ENCODE assay signal across 32 cellular contexts in the genomic region with DNA sequence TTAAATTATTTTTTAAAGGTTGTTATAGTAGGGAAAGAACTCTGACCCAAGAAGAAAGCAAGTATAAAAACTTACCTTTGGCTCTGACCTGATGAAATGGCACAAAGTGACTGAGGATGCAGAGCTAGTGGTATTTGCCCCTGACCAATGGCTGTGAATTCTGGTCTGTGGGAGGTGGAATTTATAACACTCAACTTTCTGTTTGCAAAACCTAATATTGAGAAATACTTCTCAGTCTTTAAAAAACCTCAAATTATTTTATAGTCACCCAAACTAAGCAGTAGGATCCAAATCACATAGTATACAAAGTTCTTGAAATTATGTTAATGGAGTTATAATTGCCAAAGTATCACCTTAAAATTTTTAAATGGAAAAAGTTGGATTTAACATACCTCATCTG. TPM values are rescaled to one million over a fixed set of nuclear protein-coding genes. Genes with fewer than 3 reads are reported as not detected.
"Had no signal": no experiment of that assay in that cellular context is flagged by ENCODE, and none has a peak within 500 bp of the region (broad histone marks: within the 10 kb centered on the region; RNA-seq: fewer than 3 reads in every experiment).

Gene EPYC, minus strand, starts transcription at position 101 of the 400 bp plus-strand sequence. CDS start 2,407 bp downstream, outside the sequence.

- FAIRE-seq: astrocyte, bronchial epithelial cell had no signal

- H3K4me1 ChIP-seq: adrenal gland, ascending aorta, body of pancreas, breast epithelium had no signal

- H3K27ac ChIP-seq: adrenal gland, ascending aorta, body of pancreas, brain microvascular endothelial cell, breast epithelium, cardiac muscle cell had no signal

- H3K27me3 ChIP-seq: adrenal gland, ascending aorta, body of pancreas, brain microvascular endothelial cell, breast epithelium, cardiac muscle cell had no signal

- H3K9me3 ChIP-seq: adrenal gland, ascending aorta, body of pancreas, breast epithelium had no signal

- H3K4me3 ChIP-seq: adrenal gland, ascending aorta, body of pancreas, breast epithelium, cardiac muscle cell had no signal

- DNase-seq: activated effector memory CD4-positive, alpha-beta T cell treated with anti-CD3 and anti-CD28 coated beads, Interleukin-2, amount 50 U/mL, for 16 hours; activated effector memory CD4-positive, alpha-beta T cell treated with Interleukin-2 at 50 U/mL for 16 hours; activated gamma-delta T cell; activated gamma-delta T cell treated with Interleukin-2 at 50 U/mL for 16 hours; activated naive CD4-positive, alpha-beta T cell; activated naive CD4-positive, alpha-beta T cell treated with anti-CD3 and anti-CD28 coated beads for 36 hours; activated naive CD4-positive, alpha-beta T cell treated with anti-CD3 and anti-CD28 coated beads, Interleukin-2, amount 10 ng/mL, durations not matched to agents 7 days and 5 days; activated naive CD4-positive, alpha-beta T cell treated with anti-CD3 and anti-CD28 coated beads, Interleukin-2, amount 50 U/mL, for 16 hours; activated naive CD4-positive, alpha-beta T cell treated with Interleukin-2 at 50 U/mL for 16 hours; activated naive CD8-positive, alpha-beta T cell treated with anti-CD3 and anti-CD28 coated beads for 36 hours; activated naive CD8-positive, alpha-beta T cell treated with anti-CD3 and anti-CD28 coated beads, Interleukin-2, amount 10 ng/mL, durations not matched to agents 7 days and 5 days; activated naive CD8-positive, alpha-beta T cell treated with anti-CD3 and anti-CD28 coated beads, Interleukin-2, amount 50 U/mL, for 24 hours; activated T-cell treated with anti-CD3 and anti-CD28 coated beads, Interleukin-2, amount 50 U/mL, for 1 hour; activated T-cell treated with anti-CD3 and anti-CD28 coated beads, Interleukin-2, amount 50 U/mL, for 24 hours; activated T-cell treated with anti-CD3 and anti-CD28 coated beads, Interleukin-2, amount 50 U/mL, for 4 hours; activated T-cell treated with anti-CD3 and anti-CD28 coated beads, Interleukin-2, amount 50 U/mL, for 48 hours; activated T-cell treated with anti-CD3 and anti-CD28 coated beads, Interleukin-2, amount 50 U/mL, for 72 hours; adrenal gland; amniotic stem cell; amygdala; anterior cingulate cortex; aorta; body of pancreas; brain microvascular endothelial cell; caudate nucleus; central memory CD4-positive, alpha-beta T cell; cerebellar nuclear complex had no signal

- H3K36me3 ChIP-seq: adrenal gland, ascending aorta, brain microvascular endothelial cell, breast epithelium, cardiac muscle cell had no signal

RNA-seq across cellular contexts. Expression of gene EPYC, which starts in this region (rescaled TPM):
- polyA plus RNA-seq: adrenal gland, cardiac muscle cell had no signal
